Comparison of ENCODE assay signal across 20 cellular contexts in genomic region chr9:123960366-123960765, GRCh38. TPM values are rescaled to one million over a fixed set of nuclear protein-coding genes. Genes with fewer than 3 reads are reported as not detected.
DNase-seq lines count a peak whose midpoint lies in the region; ATAC-seq, FAIRE-seq and TF ChIP-seq lines count a peak whose summit lies in the region.
"Had no signal": no experiment of that assay in that cellular context is flagged by ENCODE, and none has a peak within 500 bp of the region (broad histone marks: within the 10 kb centered on the region; RNA-seq: fewer than 3 reads in every experiment).

No MANE protein-coding gene starts in this region.

- H2AFZ ChIP-seq in SK-N-SH (ENCODE audit: low read depth) (no peak overlapping the region), Karpas-422 (ENCODE audit: low read length) (no peak overlapping the region), GM12878 (ENCODE audit: control insufficient read depth, low read depth, low read length) (no peak overlapping the region)
- H2AFZ ChIP-seq: hepatocyte had no signal

- CTCF ChIA-PET in SK-N-SH (lab: Yijun Ruan, JAX): no interaction called here
- CTCF ChIA-PET in GM12878 (lab: Yijun Ruan, JAX): interaction anchor here (0.6 to 7.9 kb wide), 15 partner anchors 8 to 425 kb away, joined by 3 to 161 read pairs (median 3); no protein-coding TSS in a partner anchor

- no peaks in the 10 kb centered on the region for H3K9me2 ChIP-seq in SK-N-SH
- H3K9me2 ChIP-seq in Karpas-422 (replicated peaks; ENCODE audit: insufficient read depth, low read length): no peaks in the 10 kb centered on the region

- TF ChIP-seq RAD21 in SK-N-SH (IDR thresholded peaks at IDR 0.05; ENCODE audit: low read length) (no peak), GM12878 (IDR thresholded peaks at IDR 0.05; ENCODE audit: insufficient read depth, low read depth, low read length) (peak; percentile 59)

- intact Hi-C loops in GM12878 (cut with micrococcal nuclease; ENCODE audit: unreplicated experiment): loop anchor here (1.0 to 10.0 kb wide), 4 partner anchors 81 to 556 kb away; no protein-coding TSS in a partner anchor

- no peak overlapping the region for H3K4me2 ChIP-seq in SK-N-SH
- H3K4me2 ChIP-seq in Karpas-422 (ENCODE audit: low read depth, low read length, poor library complexity, severe bottlenecking): no peak overlapping the region
- no peak overlapping the region for H3K4me2 ChIP-seq in GM12878 (ENCODE audit: control insufficient read depth, insufficient read depth)
- H3K4me2 ChIP-seq: hepatocyte had no signal

- FAIRE-seq in GM12878 (lab: Jason Lieb, UNC): peak; percentile 44

- no peaks in the 10 kb centered on the region for H3K4me1 ChIP-seq in SK-N-SH (ENCODE audit: control insufficient read depth in 1 of 2, insufficient read depth in 2 of 2, low read depth in 1 of 2, low read length in 1 of 2)
- peaks cover 4% of the 10 kb centered on the region; the same call in 1 of the 2 replicates for H3K4me1 ChIP-seq in Karpas-422 (ENCODE audit: low read length)
- H3K4me1 ChIP-seq in GM12878 (ENCODE audit: control insufficient read depth, insufficient read depth, low read length): no peaks in the 10 kb centered on the region
- H3K4me1 ChIP-seq: body of pancreas, right atrium auricular region, stomach had no signal

- DNase-seq in SK-N-SH (no peak), Karpas-422 (peak; percentile 59), GM12878 (ENCODE audit: low read depth, low spot score) (peak; percentile 21), retinal pigment epithelial cell (ENCODE audit: low read depth) (no peak), mesenteric fat pad (ENCODE audit: low spot score) (no peak), SK-N-DZ (ENCODE audit: low spot score) (no peak)
- DNase-seq: activated CD4-positive, alpha-beta T cell treated with anti-CD3 and anti-CD28 coated beads, Interleukin-2, amount 50 U/mL, for 1 hour; activated T-cell treated with anti-CD3 and anti-CD28 coated beads, Interleukin-2, amount 50 U/mL, for 24 hours; body of pancreas; dermis blood vessel endothelial cell; GF-D8; left cardiac atrium; NCI-H1417; NK-92 treated with Interleukin-12 subunit alpha and Interleukin-12 subunit beta, amount 100 ng/mL, for 24 hours; stomach had no signal

- H3K9ac ChIP-seq in SK-N-SH (no peak overlapping the region), Karpas-422 (ENCODE audit: low read length) (no peak overlapping the region), GM12878 (ENCODE audit: control insufficient read depth, insufficient read depth, low read length) (no peak overlapping the region)

- in situ Hi-C loops in GM12878 (cut with MboI): no loop called here

- ATAC-seq in SK-N-SH treated with all-trans-retinoic acid at 6 μM for 48 hours (no peak), GM12878 (peak; percentile 79), esophagus mucosa (no peak)
- ATAC-seq: activated naive CD4-positive, alpha-beta T cell treated with anti-CD3 and anti-CD28 coated beads, Interleukin-2, amount 50 U/mL, for 72 hours; body of pancreas; left cardiac atrium had no signal

- TF ChIP-seq EP300 in SK-N-SH (IDR thresholded peaks at IDR 0.05; ENCODE audit: borderline replicate concordance in 1 of 2, low read depth in 1 of 2, low read length in 1 of 2): no peak
- TF ChIP-seq EP300 in GM12878 (IDR thresholded peaks at IDR 0.05; ENCODE audit: borderline replicate concordance in 1 of 2, control insufficient read depth in 1 of 2, low read depth in 2 of 2, low read length in 2 of 2): no peak

- POLR2A ChIA-PET in SK-N-SH (lab: Yijun Ruan, JAX): no interaction called here
- POLR2A ChIA-PET in GM12878 (lab: Charles Lee): interaction anchor here (1.2 to 1.4 kb wide), 2 partner anchors 78 to 81 kb away, joined by 3 read pairs; no protein-coding TSS in a partner anchor

- H3K79me2 ChIP-seq in SK-N-SH (ENCODE audit: insufficient read depth) (no peaks in the 10 kb centered on the region), Karpas-422 (ENCODE audit: low read length) (no peaks in the 10 kb centered on the region), GM12878 (ENCODE audit: control insufficient read depth, insufficient read depth, low read length) (no peaks in the 10 kb centered on the region)
- H3K79me2 ChIP-seq: hepatocyte had no signal

- no peak overlapping the region for H3K4me3 ChIP-seq in SK-N-SH (ENCODE audit: low read depth in 2 of 2, low read length in 1 of 2)
- no peak overlapping the region for H3K4me3 ChIP-seq in Karpas-422 (ENCODE audit: low read length)
- no peak overlapping the region for H3K4me3 ChIP-seq in GM12878
- no peak overlapping the region for H3K4me3 ChIP-seq in retinal pigment epithelial cell (ENCODE audit: low read length)
- H3K4me3 ChIP-seq: body of pancreas, hepatocyte, right atrium auricular region, stomach had no signal

- no TSS peak for BruUV-seq in GM12878 (replicated peaks; lab: Mats Ljungman, UMichigan)

- H3K27ac ChIP-seq in SK-N-SH (ENCODE audit: low read depth in 2 of 2, low read length in 1 of 2): no peak overlapping the region
- H3K27ac ChIP-seq in Karpas-422 (ENCODE audit: low read length): no peak overlapping the region
- no peak overlapping the region for H3K27ac ChIP-seq in GM12878 (ENCODE audit: control insufficient read depth, insufficient read depth)
- H3K27ac ChIP-seq: body of pancreas, hepatocyte, right atrium auricular region, stomach had no signal

- RAD21 ChIA-PET in GM12878 (lab: Charles Lee; ENCODE audit: unreplicated experiment): interaction anchor here (0.8 to 3.1 kb wide), 9 partner anchors 14 to 164 kb away, joined by 3 to 89 read pairs (median 6); no protein-coding TSS in a partner anchor

- H3K9me3 ChIP-seq in SK-N-SH: no peaks in the 10 kb centered on the region
- no peaks in the 10 kb centered on the region for H3K9me3 ChIP-seq in Karpas-422 (ENCODE audit: low read length)
- H3K9me3 ChIP-seq in GM12878 (replicated peaks; ENCODE audit: control insufficient read depth, insufficient read depth, low read length): peaks cover 6% of the 10 kb centered on the region; the same call in 2 of the 3 replicates
- H3K9me3 ChIP-seq: body of pancreas, right atrium auricular region had no signal

- SMC1A ChIA-PET in GM12878 (lab: Charles Lee; ENCODE audit: uncharacterized antibody, unreplicated experiment): interaction anchor here (0.6 to 3.5 kb wide), 20 partner anchors 7 to 417 kb away, joined by 3 to 90 read pairs (median 4); no protein-coding TSS in a partner anchor

- 79% methylated on average over 5 of the region's 5 CpGs for whole genome bisulfite sequencing in SK-N-SH (ENCODE audit: low lambda C conversion rate)
- WGBS in GM12878 (ENCODE audit: insufficient coverage, insufficient replicate concordance, low lambda C conversion rate, missing lambda C conversion rate): 65% methylated on average over 5 of the region's 5 CpGs

- no peaks in the 10 kb centered on the region for H3F3A ChIP-seq in SK-N-SH (replicated peaks; ENCODE audit: insufficient read depth)

- H4K20me1 ChIP-seq in SK-N-SH (ENCODE audit: insufficient read depth) (no peaks in the 10 kb centered on the region), Karpas-422 (ENCODE audit: insufficient read depth, low read depth, low read length) (no peaks in the 10 kb centered on the region), GM12878 (ENCODE audit: control insufficient read depth, insufficient read depth) (no peaks in the 10 kb centered on the region; the same call in 1 of the 2 replicates)

- no peak for TF ChIP-seq POLR2A in GM12878 (IDR thresholded peaks at IDR 0.05; ENCODE audit: low read depth, low read length)

- H3K27me3 ChIP-seq in SK-N-SH (ENCODE audit: insufficient read depth): no peaks in the 10 kb centered on the region; the same call in none of the 2 replicates
- no peaks in the 10 kb centered on the region for H3K27me3 ChIP-seq in Karpas-422 (ENCODE audit: low read length)
- peaks cover 3 to 4% of the 10 kb centered on the region in 2 experiments; a peak in 3 of 4 replicates for H3K27me3 ChIP-seq in GM12878 (replicated peaks in 1 of 2; ENCODE audit: control insufficient read depth in 2 of 2, insufficient read depth in 2 of 2, low read length in 1 of 2)
- H3K27me3 ChIP-seq: body of pancreas, right atrium auricular region had no signal

- H3K36me3 ChIP-seq in SK-N-SH (replicated peaks in 1 of 2; ENCODE audit: control insufficient read depth in 1 of 2, insufficient read depth in 2 of 2, low read length in 1 of 2): no peaks in the 10 kb centered on the region
- H3K36me3 ChIP-seq in Karpas-422 (ENCODE audit: insufficient read depth, low read length): no peaks in the 10 kb centered on the region
- no peaks in the 10 kb centered on the region for H3K36me3 ChIP-seq in GM12878 (ENCODE audit: control insufficient read depth in 2 of 2, insufficient read depth in 2 of 2, low read length in 1 of 2)
- H3K36me3 ChIP-seq: right atrium auricular region, stomach had no signal

- 0 out of 2 replicates have a peak, but pooled peaks have one; percentile 11 for TF ChIP-seq CTCF in SK-N-SH (IDR thresholded peaks at IDR 0.05)
- TF ChIP-seq CTCF in GM12878 (IDR thresholded peaks at IDR 0.05 in 2 of 3, conservative IDR thresholded peaks at IDR 0.05 in 1 of 3; ENCODE audit: control insufficient read depth in 2 of 3, extremely low read depth in 1 of 3, insufficient read depth in 1 of 3, low read depth in 3 of 3, low read length in 3 of 3): peak; percentile 35 to 57 (median 48); a peak in 5 of 6 replicates
- peak; percentile 17 for TF ChIP-seq CTCF in retinal pigment epithelial cell (conservative IDR thresholded peaks at IDR 0.05; ENCODE audit: low read depth, low read length)

RNA-seq across cellular contexts. Expression of gene DENND1A, which starts 30.4 kb away (rescaled TPM):
- polyA plus RNA-seq in SK-N-SH (2012; rRNA removed): 19.8 and 25.4 TPM in 2 replicates
- polyA plus RNA-seq in SK-N-SH (2012; cell fraction: cytosol; rRNA removed): 20.6 and 21.8 TPM in 2 replicates
- 26.3 and 29.5 TPM in 2 replicates for polyA plus RNA-seq in SK-N-SH (2012; cell fraction: nucleus; rRNA removed)
- 13.0 and 50.1 TPM in 2 replicates for total RNA-seq in Karpas-422 (2014; rRNA removed; shearing (Covaris generic); ENCODE audit: low replicate concordance)
- total RNA-seq in GM12878 (2013; cell fraction: nucleolus; rRNA removed): 270 and 276 TPM in 2 replicates
- 32.3 and 36.2 TPM in 2 replicates for total RNA-seq in GM12878 (2014; rRNA removed)
- 19.3 and 25.1 TPM in 2 replicates for total RNA-seq in GM12878 (2014; rRNA removed; fragmentation: Illumina TruSeq; extraction: Trizol)
- total RNA-seq in GM12878 (2021): 44.0 and 46.7 TPM in 2 replicates
- polyA plus RNA-seq in GM12878 (2011; ENCODE audit: low read depth): 9.2 TPM
- 26.8 and 48.6 TPM in 2 replicates for polyA plus RNA-seq in GM12878 (2011; rRNA removed)
- polyA plus RNA-seq in GM12878 (2011; cell fraction: cytosol; rRNA removed): 60.4 and 77.5 TPM in 2 replicates
- 68.2 and 72.4 TPM in 2 replicates for polyA plus RNA-seq in GM12878 (2011; cell fraction: nucleus; rRNA removed)
- polyA plus RNA-seq in GM12878 (2012): 25.3 and 35.6 TPM in 2 replicates
- 19.6 and 36.5 TPM in 2 replicates for polyA plus RNA-seq in GM12878 (2014; fragmentation: Illumina TruSeq; extraction: Trizol)
- 10 to 100 TPM; 14.1 to 19.1 TPM for polyA plus RNA-seq in GM12878 (2014; fragmentation: Nextera tagmentation; extraction: Ambion mirVana)
- polyA plus RNA-seq in GM12878 (2014; rRNA removed): 31.6 and 33.9 TPM in 2 replicates
- 10 to 100 TPM; 40.6 to 42.0 TPM for polyA plus RNA-seq in GM12878 (2016; fragmentation: Nextera tagmentation; extraction: Ambion mirVana)
- 110 and 115 TPM in 2 replicates for polyA minus RNA-seq in GM12878 (2011; rRNA and poly(A)+ RNA removed)
- 28.1 and 32.7 TPM in 2 replicates for polyA minus RNA-seq in GM12878 (2011; cell fraction: cytosol; rRNA and poly(A)+ RNA removed)
- 86.2 and 120 TPM in 2 replicates for polyA minus RNA-seq in GM12878 (2011; cell fraction: nucleus; rRNA and poly(A)+ RNA removed)
- 24.4 TPM for total RNA-seq in mesenteric fat pad
- 9.2 and 12.8 TPM in 2 replicates for polyA plus RNA-seq in SK-N-DZ (2014; cell fraction: cytosol; rRNA removed)
- polyA plus RNA-seq in SK-N-DZ (2014; cell fraction: nucleus; rRNA removed): 5.9 and 7.9 TPM in 2 replicates
- total RNA-seq in esophagus mucosa: 9.0 TPM

RNA-seq across cellular contexts. Expression of gene LHX2, which starts 51.2 kb away (rescaled TPM):
- polyA plus RNA-seq in SK-N-SH (2012; rRNA removed): not detected in 2 replicates
- polyA plus RNA-seq in SK-N-SH (2012; cell fraction: cytosol; rRNA removed): 0.03 TPM in 1 of 2 replicates, not detected in the other
- polyA plus RNA-seq in SK-N-SH (2012; cell fraction: nucleus; rRNA removed): not detected in 2 replicates
- total RNA-seq in Karpas-422 (2014; rRNA removed; shearing (Covaris generic); ENCODE audit: low replicate concordance): not detected in 2 replicates
- 34.7 and 38.5 TPM in 2 replicates for total RNA-seq in GM12878 (2013; cell fraction: nucleolus; rRNA removed)
- 6.0 and 8.0 TPM in 2 replicates for total RNA-seq in GM12878 (2014; rRNA removed)
- 3.3 TPM in 2 replicates for total RNA-seq in GM12878 (2014; rRNA removed; fragmentation: Illumina TruSeq; extraction: Trizol)
- total RNA-seq in GM12878 (2021): 9.0 and 10.3 TPM in 2 replicates
- 1.1 TPM for polyA plus RNA-seq in GM12878 (2011; ENCODE audit: low read depth)
- polyA plus RNA-seq in GM12878 (2011; rRNA removed): 46.5 and 69.8 TPM in 2 replicates
- 109 and 126 TPM in 2 replicates for polyA plus RNA-seq in GM12878 (2011; cell fraction: cytosol; rRNA removed)
- 225 and 243 TPM in 2 replicates for polyA plus RNA-seq in GM12878 (2011; cell fraction: nucleus; rRNA removed)
- 1.7 and 4.5 TPM in 2 replicates for polyA plus RNA-seq in GM12878 (2012)
- 3.6 and 6.0 TPM in 2 replicates for polyA plus RNA-seq in GM12878 (2014; fragmentation: Illumina TruSeq; extraction: Trizol)
- 1 to 10 TPM in 1 of 2 experiments, under 1 TPM in 1; 0.82 to 2.6 TPM for polyA plus RNA-seq in GM12878 (2014; fragmentation: Nextera tagmentation; extraction: Ambion mirVana)
- 7.6 and 14.2 TPM in 2 replicates for polyA plus RNA-seq in GM12878 (2014; rRNA removed)
- polyA plus RNA-seq in GM12878 (2016; fragmentation: Nextera tagmentation; extraction: Ambion mirVana): 1 to 10 TPM; 2.6 to 4.6 TPM
- 38.6 and 76.6 TPM in 2 replicates for polyA minus RNA-seq in GM12878 (2011; rRNA and poly(A)+ RNA removed)
- 49.9 and 53.2 TPM in 2 replicates for polyA minus RNA-seq in GM12878 (2011; cell fraction: cytosol; rRNA and poly(A)+ RNA removed)
- 34.7 and 46.5 TPM in 2 replicates for polyA minus RNA-seq in GM12878 (2011; cell fraction: nucleus; rRNA and poly(A)+ RNA removed)
- 0.80 TPM for total RNA-seq in mesenteric fat pad
- polyA plus RNA-seq in SK-N-DZ (2014; cell fraction: cytosol; rRNA removed): 3.8 and 5.2 TPM in 2 replicates
- polyA plus RNA-seq in SK-N-DZ (2014; cell fraction: nucleus; rRNA removed): 2.3 and 3.3 TPM in 2 replicates
- total RNA-seq in esophagus mucosa: not detected
- total RNA-seq: activated naive CD4-positive, alpha-beta T cell treated with anti-CD3 and anti-CD28 coated beads, Interleukin-2, amount 50 U/mL, for 72 hours; body of pancreas; dermis blood vessel endothelial cell; hepatocyte had no signal
- polyA plus RNA-seq: hepatocyte, stomach had no signal

Comparison
In these comparisons a context has a peak if more than half of its experiments do, and no peak if none do; other contexts are left out.
1. DNase-seq: peak in Karpas-422 (single experiment) and GM12878 (single experiment); none in SK-N-SH (single experiment), retinal pigment epithelial cell (single experiment), mesenteric fat pad (single experiment) and SK-N-DZ (single experiment).
2. Of the 26 proteins assayed by ChIP-seq in both GM12878 and SK-N-SH: peak only in GM12878: RAD21 and SMC3; only in SK-N-SH: none; in both: CTCF; in neither: 23.
3. Peak in every context shown above with its lines, with median percentiles within 50 percentile points of each other: CTCF ChIP-seq.